In the genomic region with DNA sequence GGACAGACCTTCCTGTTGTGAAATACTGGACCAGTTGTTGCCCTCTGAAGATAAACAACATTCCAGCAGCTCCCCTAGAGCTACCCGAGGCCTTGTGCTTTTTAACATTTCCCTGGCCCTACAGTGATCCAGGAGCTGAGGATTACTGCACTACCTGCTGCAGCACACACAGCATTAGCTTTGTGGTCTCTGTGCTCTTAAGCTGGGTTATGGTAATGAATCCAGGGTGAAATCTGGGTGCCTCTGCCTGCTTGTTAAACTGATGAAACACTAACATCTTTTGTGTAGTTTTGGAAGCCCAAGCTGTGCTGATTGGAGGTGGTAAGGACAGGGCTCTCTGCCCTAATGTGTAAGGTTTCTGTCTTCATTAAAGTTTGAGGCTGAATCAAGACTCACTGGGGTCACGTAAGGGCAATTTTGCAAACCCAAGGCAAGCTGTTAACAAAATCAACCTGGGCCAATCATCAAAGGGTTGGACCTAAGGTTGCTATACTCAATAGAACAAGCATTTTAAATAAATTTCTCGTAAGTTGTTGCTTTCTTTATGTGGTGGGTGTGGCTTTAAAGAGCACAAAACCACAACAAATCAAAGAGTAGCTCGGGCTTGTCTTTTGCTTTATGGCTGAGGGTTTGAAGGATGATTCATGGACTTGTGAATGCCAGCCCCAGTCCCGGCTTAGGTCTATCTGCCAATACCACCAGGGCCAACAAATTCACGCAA, we compare ENCODE assay signal across 8 cellular contexts.
DNase-seq lines count a peak whose midpoint lies in the region; ATAC-seq and TF ChIP-seq lines count a peak whose summit lies in the region.

No MANE protein-coding gene starts in this region.

- H3K4me1 ChIP-seq in SJSA1 (replicated peaks) = peaks cover 12% of the 10 kb centered on the region

- ATAC-seq in omental fat pad (ENCODE audit: low FRiP score) (peak; percentile 79), GM21717 (IDR thresholded peaks at IDR 0.05; ENCODE audit: unreplicated experiment) (no peak), HG03342 (IDR thresholded peaks at IDR 0.05; ENCODE audit: unreplicated experiment) (no peak), GM21576 (IDR thresholded peaks at IDR 0.05; ENCODE audit: unreplicated experiment) (no peak)

- H3K27me3 ChIP-seq in SJSA1 (replicated peaks) = no peaks in the 10 kb centered on the region

- H3K36me3 ChIP-seq in SJSA1 = no peaks in the 10 kb centered on the region

- H3K9me3 ChIP-seq in SJSA1 (replicated peaks) = no peaks in the 10 kb centered on the region

- DNase-seq in GM04503 (ENCODE audit: low read depth) = peak; percentile 26
- peak; percentile 38 to 44 for DNase-seq in SJSA1 (ENCODE audit: low read depth in 1 of 2, low spot score in 2 of 2)
- peak; percentile 85 for DNase-seq in choroid plexus epithelial cell (ENCODE audit: low read depth)
- DNase-seq in omental fat pad (ENCODE audit: low spot score) = no peak
- DNase-seq in DMS153 treated with DMSO at 0.1 percent for 48 hours (lab: John Stamatoyannopoulos, UW; ENCODE audit: unreplicated experiment) = no peak

- H3K27ac ChIP-seq in SJSA1 = peak overlapping the region; percentile 12; the same call in 1 of the 2 replicates

- H3K4me3 ChIP-seq in SJSA1 (no peak overlapping the region), choroid plexus epithelial cell (ENCODE audit: low read depth, low read length) (no peak overlapping the region)

- TF ChIP-seq CTCF in choroid plexus epithelial cell (conservative IDR thresholded peaks at IDR 0.05; ENCODE audit: low read depth, low read length) (no peak), omental fat pad (IDR thresholded peaks at IDR 0.05) (no peak)

Comparison
In these comparisons a context has a peak if more than half of its experiments do, and no peak if none do; other contexts are left out.
1. DNase-seq: peak in GM04503 (single experiment), SJSA1 (2 of 2) and choroid plexus epithelial cell (single experiment); none in omental fat pad (single experiment) and DMS153 treated with DMSO at 0.1 percent for 48 hours (single experiment).